29 cellular contexts compared by ENCODE assay signal in the genomic region with DNA sequence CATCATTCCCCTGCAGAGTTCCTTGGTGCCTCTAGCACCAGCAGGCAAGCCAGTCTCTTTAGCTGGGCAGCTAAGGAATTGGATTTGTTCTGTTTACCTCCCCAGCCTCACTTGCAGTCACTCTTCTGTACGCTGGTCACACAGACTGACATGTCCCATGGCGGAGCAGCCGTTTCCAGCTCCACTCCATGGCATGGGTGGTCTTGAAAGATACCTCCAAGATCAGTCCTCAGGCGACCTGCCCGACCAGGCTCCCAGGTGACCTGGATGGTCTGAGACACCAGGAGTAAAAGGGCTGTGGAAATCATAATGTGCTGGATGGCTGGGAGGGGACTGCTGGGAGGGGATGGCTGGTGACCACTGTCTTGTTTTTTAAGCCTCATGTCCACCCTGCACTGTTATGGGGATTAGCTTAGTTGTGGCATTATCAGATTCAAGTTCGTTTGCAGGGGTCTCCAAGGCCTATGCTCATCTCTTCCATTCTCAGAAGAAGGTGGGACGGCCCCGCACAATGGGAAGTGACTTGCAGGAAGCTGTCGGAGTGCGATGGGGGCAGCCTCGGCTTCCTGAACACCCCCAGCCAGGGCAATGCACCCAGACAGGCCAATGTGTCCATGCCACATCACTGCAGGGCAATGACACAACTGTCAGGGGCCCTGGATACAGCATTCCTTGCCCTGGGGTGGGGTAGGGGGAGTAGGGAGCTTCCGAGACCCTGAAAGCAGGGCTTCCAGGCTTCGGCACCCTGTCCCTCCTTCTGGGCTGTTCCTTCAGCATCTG.
"Had no signal": no experiment of that assay in that cellular context is flagged by ENCODE, and none has a peak within 500 bp of the region (broad histone marks: within the 10 kb centered on the region; RNA-seq: fewer than 3 reads in every experiment).

No MANE protein-coding gene starts in this region.

- H3K36me3 ChIP-seq: colonic mucosa, esophagus squamous epithelium, gastroesophageal sphincter, WERI-Rb-1 had no signal

- H3K9me3 ChIP-seq: body of pancreas, colonic mucosa, esophagus squamous epithelium, gastroesophageal sphincter had no signal

- ATAC-seq: activated CD4-positive, CD25-positive, alpha-beta regulatory T cell treated with anti-CD3 and anti-CD28 coated beads, Interleukin-2, amount 50 U/mL, for 24 hours; activated CD8-positive, alpha-beta T cell treated with anti-CD3 and anti-CD28 coated beads for 36 hours; activated T-cell treated with anti-CD3 and anti-CD28 coated beads, Interleukin-2, amount 50 U/mL, for 4 hours; activated T-helper 17 cell treated with anti-CD3 and anti-CD28 coated beads, Interleukin-2, amount 50 U/mL, for 72 hours; body of pancreas; gastroesophageal sphincter; T-helper 17 cell had no signal

- H3K4me1 ChIP-seq: body of pancreas, colonic mucosa, esophagus squamous epithelium, gastroesophageal sphincter had no signal

- H3K27ac ChIP-seq: body of pancreas, colonic mucosa, epithelial cell of prostate, esophagus squamous epithelium, gastroesophageal sphincter, WERI-Rb-1 had no signal

- FAIRE-seq: endometrium, endothelial cell of umbilical vein had no signal

- H3K4me3 ChIP-seq: body of pancreas, colonic mucosa, esophagus squamous epithelium, gastroesophageal sphincter had no signal

- DNase-seq: activated B cell treated with CpG ODN at 0.5 μM for 24 hours; activated CD4-positive, alpha-beta T cell treated with anti-CD3 and anti-CD28 coated beads for 48 hours; activated CD4-positive, alpha-beta T cell treated with anti-CD3 and anti-CD28 coated beads, Interleukin-2, amount 50 U/mL, for 1 hour; activated CD4-positive, alpha-beta T cell treated with anti-CD3 and anti-CD28 coated beads, Interleukin-2, amount 50 U/mL, for 48 hours; activated CD8-positive, alpha-beta memory T cell treated with anti-CD3 and anti-CD28 coated beads for 24 hours; activated CD8-positive, alpha-beta T cell treated with anti-CD3 and anti-CD28 coated beads for 36 hours; activated effector memory CD4-positive, alpha-beta T cell treated with Interleukin-2 at 50 U/mL for 16 hours; activated gamma-delta T cell treated with Interleukin-2 at 50 U/mL for 16 hours; activated naive CD4-positive, alpha-beta T cell treated with anti-CD3 and anti-CD28 coated beads, Interleukin-2, amount 50 U/mL, for 16 hours; activated naive CD4-positive, alpha-beta T cell treated with Interleukin-2 at 50 U/mL for 16 hours; activated T-cell treated with anti-CD3 and anti-CD28 coated beads, Interleukin-2, amount 50 U/mL, for 4 hours; amygdala; body of pancreas; central memory CD4-positive, alpha-beta T cell; cerebellar nuclear complex; colonic mucosa; effector CD8-positive, alpha-beta T cell; esophagus squamous epithelium; foreskin melanocyte; T-helper 1 cell; T-helper 17 cell; T1000; WERI-Rb-1 had no signal

- H3K27me3 ChIP-seq: body of pancreas, colonic mucosa had no signal
